In genomic region chr22:17590586-17590985, GRCh38 we compare ENCODE assay signal across 25 cellular contexts. TPM values are rescaled to one million over a fixed set of nuclear protein-coding genes. Genes with fewer than 3 reads are reported as not detected.
DNase-seq lines count a peak whose midpoint lies in the region; ATAC-seq and TF ChIP-seq lines count a peak whose summit lies in the region.
"Had no signal": no experiment of that assay in that cellular context is flagged by ENCODE, and none has a peak within 500 bp of the region (broad histone marks: within the 10 kb centered on the region; RNA-seq: fewer than 3 reads in every experiment).

No MANE protein-coding gene starts in this region.

- intact Hi-C loops in upper lobe of right lung (cut with DNase I): no loop called here

- 92 to 97% methylated on average over 2 to 5 of the region's 5 CpGs for WGBS in endodermal cell (ENCODE audit: insufficient coverage in 1 of 2, insufficient read length in 1 of 2), 2 experiments

- no peak for DNase-seq in cardiac muscle cell (ENCODE audit: low read depth in 1 of 2, low spot score in 1 of 2)
- DNase-seq in right atrium auricular region (ENCODE audit: low spot score): no peak
- DNase-seq in endodermal cell: no peak
- peak; percentile 67 for DNase-seq in mesenteric fat pad (ENCODE audit: low spot score)
- peak; percentile 46 for DNase-seq in upper lobe of right lung
- DNase-seq in brain microvascular endothelial cell: no peak
- DNase-seq: 8988T, Calu3, DMS53, GOT3, NCI-H1048, NCI-H1417, NCI-H1694, NCI-H2029 treated with DMSO at 0.1 percent for 48 hours, NCI-H2227 treated with DMSO at 0.1 percent for 48 hours, NCI-H510A, NCI-H69, SIG-M5 had no signal

- ATAC-seq in upper lobe of right lung (no peak), HG02763 (IDR thresholded peaks at IDR 0.05; ENCODE audit: unreplicated experiment) (no peak)
- ATAC-seq in stimulated activated memory B cell treated with anti-CD40 and anti-IgM and Interleukin-4, amounts not matched to agents 10 μg/mL and 1 μg/mL and 100 μg/mL, for 72 hours: no peak
- ATAC-seq: HCT116 had no signal

- H3K27ac ChIP-seq in cardiac muscle cell (peak overlapping the region; percentile 43), right atrium auricular region (no peak overlapping the region), endodermal cell (ENCODE audit: low read depth, low read length) (no peak overlapping the region), upper lobe of right lung (no peak overlapping the region), brain microvascular endothelial cell (no peak overlapping the region)
- H3K27ac ChIP-seq: Peyer's patch, SK-N-MC had no signal

- no peaks in the 10 kb centered on the region for H3K9me3 Mint-ChIP-seq in endodermal cell
- H3K9me3 Mint-ChIP-seq in stimulated activated memory B cell treated with anti-CD40 and anti-IgM and Interleukin-4, amounts not matched to agents 10 μg/mL and 1 μg/mL and 100 μg/mL, for 72 hours: no peaks in the 10 kb centered on the region

- peaks cover 67% of the 10 kb centered on the region for H3K36me3 Mint-ChIP-seq in endodermal cell (ENCODE audit: low read depth)
- peaks cover 49% of the 10 kb centered on the region for H3K36me3 Mint-ChIP-seq in stimulated activated memory B cell treated with anti-CD40 and anti-IgM and Interleukin-4, amounts not matched to agents 10 μg/mL and 1 μg/mL and 100 μg/mL, for 72 hours

- H3K27me3 ChIP-seq in cardiac muscle cell: no peaks in the 10 kb centered on the region
- H3K27me3 ChIP-seq in right atrium auricular region: no peaks in the 10 kb centered on the region
- H3K27me3 ChIP-seq in endodermal cell (ENCODE audit: control insufficient read depth, insufficient read depth, low read length, poor library complexity, severe bottlenecking): no peaks in the 10 kb centered on the region
- H3K27me3 ChIP-seq in upper lobe of right lung: no peaks in the 10 kb centered on the region
- no peaks in the 10 kb centered on the region for H3K27me3 ChIP-seq in brain microvascular endothelial cell (replicated peaks)
- H3K27me3 ChIP-seq: Peyer's patch had no signal

- in situ Hi-C loops in brain microvascular endothelial cell (cut with HindIII; ENCODE audit: low pct_ligation_motif_present, low sequenced_read_pairs): no loop called here

- no peaks in the 10 kb centered on the region for H3K27me3 Mint-ChIP-seq in endodermal cell (ENCODE audit: insufficient read depth)
- H3K27me3 Mint-ChIP-seq in stimulated activated memory B cell treated with anti-CD40 and anti-IgM and Interleukin-4, amounts not matched to agents 10 μg/mL and 1 μg/mL and 100 μg/mL, for 72 hours: no peaks in the 10 kb centered on the region

- peaks cover 6% of the 10 kb centered on the region for H3K4me1 Mint-ChIP-seq in endodermal cell
- H3K4me1 Mint-ChIP-seq in stimulated activated memory B cell treated with anti-CD40 and anti-IgM and Interleukin-4, amounts not matched to agents 10 μg/mL and 1 μg/mL and 100 μg/mL, for 72 hours: peaks cover 17% of the 10 kb centered on the region

- TF ChIP-seq CTCF in cardiac muscle cell (IDR thresholded peaks at IDR 0.05; ENCODE audit: low read depth, low read length) (no peak), right atrium auricular region (IDR thresholded peaks at IDR 0.05) (no peak), endodermal cell (conservative IDR thresholded peaks at IDR 0.05) (no peak), upper lobe of right lung (IDR thresholded peaks at IDR 0.05) (no peak), brain microvascular endothelial cell (IDR thresholded peaks at IDR 0.05; ENCODE audit: low read depth, low read length, missing control alignments) (no peak)

- peaks cover 29% of the 10 kb centered on the region for H3K36me3 ChIP-seq in cardiac muscle cell
- peaks cover 57% of the 10 kb centered on the region for H3K36me3 ChIP-seq in right atrium auricular region
- peaks cover 60% of the 10 kb centered on the region for H3K36me3 ChIP-seq in endodermal cell (ENCODE audit: control insufficient read depth, insufficient read depth, low read length)
- peaks cover 56% of the 10 kb centered on the region for H3K36me3 ChIP-seq in upper lobe of right lung
- peaks cover 54% of the 10 kb centered on the region for H3K36me3 ChIP-seq in brain microvascular endothelial cell (replicated peaks)

- peak overlapping the region; percentile 14 for H3K27ac Mint-ChIP-seq in endodermal cell
- H3K27ac Mint-ChIP-seq in stimulated activated memory B cell treated with anti-CD40 and anti-IgM and Interleukin-4, amounts not matched to agents 10 μg/mL and 1 μg/mL and 100 μg/mL, for 72 hours: no peak overlapping the region

- no peak overlapping the region for H3K9ac ChIP-seq in endodermal cell (ENCODE audit: extremely low read depth, low read length, poor library complexity, severe bottlenecking)

- no peak overlapping the region for H3K4me3 ChIP-seq in cardiac muscle cell
- no peak overlapping the region for H3K4me3 ChIP-seq in right atrium auricular region
- H3K4me3 ChIP-seq in endodermal cell (ENCODE audit: low read length): no peak overlapping the region
- H3K4me3 ChIP-seq in upper lobe of right lung: no peak overlapping the region
- no peak overlapping the region for H3K4me3 ChIP-seq in brain microvascular endothelial cell (ENCODE audit: low read depth, low read length)
- H3K4me3 ChIP-seq: Peyer's patch, SK-N-MC had no signal

- no peaks in the 10 kb centered on the region for H3K4me1 ChIP-seq in cardiac muscle cell (ENCODE audit: low read depth)
- no peaks in the 10 kb centered on the region for H3K4me1 ChIP-seq in right atrium auricular region
- no peaks in the 10 kb centered on the region for H3K4me1 ChIP-seq in endodermal cell (ENCODE audit: control insufficient read depth, insufficient read depth, low read length)
- H3K4me1 ChIP-seq in upper lobe of right lung: no peaks in the 10 kb centered on the region
- H3K4me1 ChIP-seq: Peyer's patch had no signal

- H3K4me3 Mint-ChIP-seq in endodermal cell: no peak overlapping the region
- no peak overlapping the region for H3K4me3 Mint-ChIP-seq in stimulated activated memory B cell treated with anti-CD40 and anti-IgM and Interleukin-4, amounts not matched to agents 10 μg/mL and 1 μg/mL and 100 μg/mL, for 72 hours

- H3K9me3 ChIP-seq in cardiac muscle cell (ENCODE audit: low read depth): no peaks in the 10 kb centered on the region
- H3K9me3 ChIP-seq in right atrium auricular region: no peaks in the 10 kb centered on the region
- no peaks in the 10 kb centered on the region for H3K9me3 ChIP-seq in endodermal cell (ENCODE audit: control insufficient read depth, low read length)
- H3K9me3 ChIP-seq in upper lobe of right lung: no peaks in the 10 kb centered on the region
- H3K9me3 ChIP-seq: Peyer's patch had no signal

RNA-seq across cellular contexts. Expression of gene SLC25A18, which starts 27.3 kb away (rescaled TPM):
- total RNA-seq in cardiac muscle cell: 0.14 and 0.60 TPM in 2 replicates
- polyA plus RNA-seq in cardiac muscle cell: 0.27 and 0.59 TPM in 2 replicates
- total RNA-seq in right atrium auricular region: 1 to 10 TPM in 1 of 2 donors, under 1 TPM in 1; 0.59 to 3.6 TPM
- total RNA-seq in endodermal cell: 10 to 100 TPM in 1 of 2 donors, 1 to 10 TPM in 1; 6.9 to 14.3 TPM
- polyA plus RNA-seq in endodermal cell (2013, experiment 1 of 2): 0.71 TPM
- 0.54 TPM for polyA plus RNA-seq in endodermal cell (2013, experiment 2 of 2)
- 8.4 TPM for total RNA-seq in mesenteric fat pad
- total RNA-seq in upper lobe of right lung: 1.2 TPM
- total RNA-seq: HT-29, OCI-LY7 had no signal

RNA-seq across cellular contexts. Expression of gene ATP6V1E1, which starts 38.0 kb away (rescaled TPM):
- total RNA-seq in cardiac muscle cell (75.2 and 111 TPM in 2 replicates), right atrium auricular region (100 to 1,000 TPM; 202 to 213 TPM), endodermal cell (100 to 1,000 TPM; 129 to 144 TPM), mesenteric fat pad (122 TPM), upper lobe of right lung (133 TPM)
- polyA plus RNA-seq in cardiac muscle cell: 113 and 116 TPM in 2 replicates
- polyA plus RNA-seq in endodermal cell (2013, experiment 1 of 2): 88.4 TPM
- polyA plus RNA-seq in endodermal cell (2013, experiment 2 of 2): 90.0 TPM

RNA-seq across cellular contexts. Expression of gene BCL2L13, which starts 48.0 kb away (rescaled TPM):
- 54.5 and 61.5 TPM in 2 replicates for total RNA-seq in cardiac muscle cell
- polyA plus RNA-seq in cardiac muscle cell: 35.3 and 37.5 TPM in 2 replicates
- total RNA-seq in right atrium auricular region: 10 to 100 TPM; 56.5 to 64.1 TPM
- total RNA-seq in endodermal cell: 10 to 100 TPM; 37.5 to 44.2 TPM
- polyA plus RNA-seq in endodermal cell (2013, experiment 1 of 2): 41.3 TPM
- 36.1 TPM for polyA plus RNA-seq in endodermal cell (2013, experiment 2 of 2)
- 63.3 TPM for total RNA-seq in mesenteric fat pad
- total RNA-seq in upper lobe of right lung: 40.8 TPM

Comparison
In these comparisons a context has a peak if more than half of its experiments do, and no peak if none do; other contexts are left out.
1. DNase-seq: peak in mesenteric fat pad (single experiment) and upper lobe of right lung (single experiment); none in cardiac muscle cell (0 of 2), right atrium auricular region (single experiment), endodermal cell (single experiment) and brain microvascular endothelial cell (single experiment).